8 cellular contexts compared by ENCODE assay signal in the genomic region with DNA sequence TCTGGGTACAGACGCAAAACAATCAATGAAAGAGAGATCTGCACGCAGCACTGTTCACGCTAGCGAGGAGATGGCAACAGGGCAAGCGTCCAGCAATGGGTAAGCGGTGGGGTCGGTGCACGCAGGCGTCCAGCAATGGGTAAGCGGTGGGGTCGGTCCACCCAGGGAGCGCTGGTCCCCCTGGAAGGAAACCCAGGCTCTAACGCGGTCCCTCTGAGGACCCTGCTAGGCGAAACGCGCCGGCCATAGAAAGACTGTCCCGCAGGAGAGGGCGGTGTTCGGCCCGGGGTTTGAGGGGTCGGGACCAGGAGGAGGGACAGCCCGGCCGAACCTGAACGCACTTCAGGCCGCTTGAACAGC. TPM values are rescaled to one million over a fixed set of nuclear protein-coding genes. Genes with fewer than 3 reads are reported as not detected.
DNase-seq lines count a peak whose midpoint lies in the region; ATAC-seq, FAIRE-seq and TF ChIP-seq lines count a peak whose summit lies in the region.

No MANE protein-coding gene starts in this region.

- peak; percentile 31 for ATAC-seq in GM21515 (IDR thresholded peaks at IDR 0.05; ENCODE audit: unreplicated experiment)

- WGBS in lower leg skin, 2 donors = 1 to 2% methylated on average over 14 to 27 of the region's 27 CpGs
- WGBS in tibial nerve, 2 donors = 1 to 2% methylated on average over 26 to 27 of the region's 27 CpGs

- FAIRE-seq in HTR-8/SVneo (lab: Jason Lieb, UNC) = peak; percentile 60
- FAIRE-seq in bronchial epithelial cell (lab: Jason Lieb, UNC) = no peak

- DNase-seq in DMS53 treated with DMSO at 0.1 percent for 48 hours (lab: John Stamatoyannopoulos, UW; ENCODE audit: unreplicated experiment) = peak; percentile 42
- no peak for DNase-seq in HTR-8/SVneo (ENCODE audit: insufficient read length, low spot score)
- DNase-seq in bronchial epithelial cell (ENCODE audit: low read depth) = no peak
- DNase-seq in lower leg skin (ENCODE audit: low spot score in 2 of 2) = peak in 1 of 2 donors; percentile 86
- no peak for DNase-seq in tibial nerve (ENCODE audit: low spot score in 2 of 2)
- DNase-seq in NCI-H774 (lab: John Stamatoyannopoulos, UW) = no peak
- DNase-seq in NOMO-1 treated with dmso at 0.1 percent for 144 hours (lab: John Stamatoyannopoulos, UW; ENCODE audit: unreplicated experiment) = no peak

- H3K27ac ChIP-seq in tibial nerve = peak overlapping the region; percentile 44 to 88 (median 86)

- intact Hi-C loops in lower leg skin (cut with DNase I; ENCODE audit: low total_unique reads) = no loop called here

- no peak for TF ChIP-seq EP300 in tibial nerve (IDR thresholded peaks at IDR 0.05)

- TF ChIP-seq CTCF in bronchial epithelial cell (IDR thresholded peaks at IDR 0.05; ENCODE audit: insufficient read depth, low read length, severe bottlenecking) (no peak), lower leg skin (IDR thresholded peaks at IDR 0.05) (no peak), tibial nerve (IDR thresholded peaks at IDR 0.05) (no peak)

- peaks cover 0 to 26% (median 16%) of the 10 kb centered on the region in 4 donors for H3K4me1 ChIP-seq in tibial nerve

- H3K36me3 ChIP-seq in bronchial epithelial cell (ENCODE audit: control insufficient read depth, insufficient read depth, low read length) = no peaks in the 10 kb centered on the region
- peaks cover 0 to 24% (median 0%) of the 10 kb centered on the region in 3 donors for H3K36me3 ChIP-seq in tibial nerve

- no peaks in the 10 kb centered on the region for H3K9me3 ChIP-seq in tibial nerve

- peak overlapping the region; percentile 82 for H3K4me3 ChIP-seq in bronchial epithelial cell (ENCODE audit: low read depth, low read length)
- H3K4me3 ChIP-seq in lower leg skin (ENCODE audit: low read depth, poor library complexity, severe bottlenecking) = peak overlapping the region; percentile 71
- peak overlapping the region; percentile 77 to 98 (median 88) for H3K4me3 ChIP-seq in tibial nerve

- H3K27me3 ChIP-seq in bronchial epithelial cell (ENCODE audit: control insufficient read depth, insufficient read depth, low read length) (no peaks in the 10 kb centered on the region), tibial nerve (no peaks in the 10 kb centered on the region)

- TF ChIP-seq POLR2A in lower leg skin (IDR thresholded peaks at IDR 0.05) = no peak
- TF ChIP-seq POLR2A in tibial nerve (IDR thresholded peaks at IDR 0.05) = no peak

RNA-seq across cellular contexts. Expression of gene PGAM5, which starts 0.6 kb away (rescaled TPM):
- total RNA-seq in bronchial epithelial cell = 55.0 and 80.3 TPM in 2 replicates
- 10 to 100 TPM; 28.1 to 54.6 (median 32.8) TPM for total RNA-seq in lower leg skin
- 10 to 100 TPM; 22.9 to 50.7 (median 33.2) TPM for total RNA-seq in tibial nerve

RNA-seq across cellular contexts. Expression of gene PXMP2, which starts 22.7 kb away (rescaled TPM):
- total RNA-seq in bronchial epithelial cell = 12.9 and 15.1 TPM in 2 replicates
- total RNA-seq in lower leg skin = 10 to 100 TPM; 13.7 to 33.4 (median 19.1) TPM
- total RNA-seq in tibial nerve = 10 to 100 TPM; 40.8 to 72.5 (median 62.3) TPM

RNA-seq across cellular contexts. Expression of gene POLE, which starts 22.9 kb away (rescaled TPM):
- total RNA-seq in bronchial epithelial cell (10.5 and 18.3 TPM in 2 replicates), lower leg skin (10 to 100 TPM; 25.8 to 66.0 (median 36.9) TPM), tibial nerve (100 to 1,000 TPM in 1 of 4 donors, 10 to 100 TPM in 3; 32.2 to 133 (median 44.4) TPM)

RNA-seq across cellular contexts. Expression of gene ANKLE2, which starts 51.6 kb away (rescaled TPM):
- total RNA-seq in bronchial epithelial cell (71.6 and 82.7 TPM in 2 replicates), lower leg skin (10 to 100 TPM; 57.9 to 94.5 (median 60.5) TPM), tibial nerve (100 to 1,000 TPM in 1 of 4 donors, 10 to 100 TPM in 3; 68.2 to 103 (median 82.9) TPM)
